ENCODE assay signal across 13 cellular contexts in the genomic region with DNA sequence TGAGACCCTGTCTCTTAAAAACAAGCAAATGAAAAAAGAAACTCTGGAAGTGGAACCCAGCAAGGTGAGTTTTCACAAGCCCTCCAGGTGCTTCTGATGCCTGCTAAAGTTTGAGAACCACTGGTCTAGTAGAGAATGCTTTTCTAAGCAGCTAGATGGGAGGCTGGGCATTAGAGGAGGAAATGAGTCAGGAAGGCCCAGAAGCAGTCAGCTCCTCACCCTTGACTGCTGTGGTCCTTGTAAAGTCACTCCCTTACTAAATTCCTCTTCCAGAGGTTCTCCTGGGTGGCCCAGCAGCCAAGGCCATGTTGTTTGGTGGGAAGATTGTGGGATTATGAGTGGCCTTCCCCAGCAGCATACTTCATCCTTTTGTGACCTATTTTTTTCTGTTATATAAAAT. TPM values are rescaled to one million over a fixed set of nuclear protein-coding genes. Genes with fewer than 3 reads are reported as not detected.
DNase-seq lines count a peak whose midpoint lies in the region; ATAC-seq and TF ChIP-seq lines count a peak whose summit lies in the region.
"Had no signal": no experiment of that assay in that cellular context is flagged by ENCODE, and none has a peak within 500 bp of the region (broad histone marks: within the 10 kb centered on the region; RNA-seq: fewer than 3 reads in every experiment).

No MANE protein-coding gene starts in this region.

- H3K36me3 Mint-ChIP-seq in osteocyte (ENCODE audit: unreplicated experiment) = no peaks in the 10 kb centered on the region
- H3K36me3 Mint-ChIP-seq: CD4-positive, CD25-positive, alpha-beta regulatory T cell had no signal

- no TSS peak for BruUV-seq in OCI-LY7 (replicated peaks; lab: Mats Ljungman, UMichigan)

- TF ChIP-seq CTCF in foreskin fibroblast (IDR thresholded peaks at IDR 0.05; ENCODE audit: low read depth, low read length) (no peak), OCI-LY7 (conservative IDR thresholded peaks at IDR 0.05; ENCODE audit: low read length) (no peak), osteocyte (IDR thresholded peaks at IDR 0.05) (no peak)

- CTCF ChIA-PET in OCI-LY7 (lab: Charles Lee; ENCODE audit: unreplicated experiment) = no interaction called here

- DNase-seq in AG08396 (ENCODE audit: low spot score) (peak; percentile 49), H4 (ENCODE audit: low spot score) (peak; percentile 5), SJSA1 (ENCODE audit: low read depth in 1 of 2, low spot score in 2 of 2) (peak; percentile 87 to 90), foreskin fibroblast (peak; percentile 76 to 85), OCI-LY7 (ENCODE audit: low spot score) (no peak), osteocyte (ENCODE audit: extremely low spot score, unreplicated experiment) (no peak), SHP77 (lab: John Stamatoyannopoulos, UW) (no peak)
- DNase-seq: NCI-H1105 treated with DMSO at 0.1 percent for 48 hours; stimulated activated CD4-positive, alpha-beta T cell treated with anti-CD3 and anti-CD28 coated beads, Interleukin-4, amount 100 ng/mL, for 4 hours had no signal

- H3K9me3 Mint-ChIP-seq in osteocyte (ENCODE audit: unreplicated experiment) = no peaks in the 10 kb centered on the region

- H3K4me2 ChIP-seq in OCI-LY7 (ENCODE audit: low read length) = no peak overlapping the region

- no peaks in the 10 kb centered on the region for H3K27me3 Mint-ChIP-seq in osteocyte (ENCODE audit: unreplicated experiment)
- H3K27me3 Mint-ChIP-seq: CD4-positive, CD25-positive, alpha-beta regulatory T cell had no signal

- intact Hi-C loops in OCI-LY7 (cut with micrococcal nuclease; ENCODE audit: unreplicated experiment) = no loop called here

- H3K36me3 ChIP-seq in SJSA1 = no peaks in the 10 kb centered on the region
- H3K36me3 ChIP-seq in OCI-LY7 (ENCODE audit: insufficient read depth, low read length) = no peaks in the 10 kb centered on the region

- peaks cover 22% of the 10 kb centered on the region for H3K4me1 Mint-ChIP-seq in osteocyte (ENCODE audit: unreplicated experiment)

- H3K4me3 Mint-ChIP-seq in osteocyte (ENCODE audit: unreplicated experiment) = no peak overlapping the region
- H3K4me3 Mint-ChIP-seq: CD4-positive, CD25-positive, alpha-beta regulatory T cell; T-helper 1 cell treated with Interleukin-12 subunit alpha and Interleukin-12 subunit beta and Interleukin-4 antibody, amounts not matched to agents 30 μg/mL and 1 μg/mL, for 36 hours had no signal

- no peaks in the 10 kb centered on the region for H3K27me3 ChIP-seq in SJSA1 (replicated peaks)

- no peaks in the 10 kb centered on the region for H3K9me2 ChIP-seq in OCI-LY7 (ENCODE audit: insufficient read depth, low read length)

- no peak for ATAC-seq in GM21737 (IDR thresholded peaks at IDR 0.05; ENCODE audit: unreplicated experiment)
- ATAC-seq: left lobe of liver had no signal

- H3K9me3 ChIP-seq in SJSA1 (replicated peaks) (no peaks in the 10 kb centered on the region), OCI-LY7 (ENCODE audit: low read length) (no peaks in the 10 kb centered on the region)

- H2AFZ ChIP-seq in OCI-LY7 (ENCODE audit: low read length) = no peak overlapping the region

- POLR2A ChIA-PET in OCI-LY7 (lab: Charles Lee) = interaction anchor here (1.0 to 1.2 kb wide), 2 partner anchors 12 to 23 kb away, joined by 3 to 4 read pairs; no protein-coding TSS in a partner anchor

- H3K4me3 ChIP-seq in SJSA1 = no peak overlapping the region
- no peak overlapping the region for H3K4me3 ChIP-seq in foreskin fibroblast (ENCODE audit: low read depth in 1 of 2, low read length in 2 of 2)
- H3K4me3 ChIP-seq in OCI-LY7 (ENCODE audit: low read depth, low read length, poor library complexity, severe bottlenecking) = no peak overlapping the region

- no peak overlapping the region for H3K27ac Mint-ChIP-seq in osteocyte (ENCODE audit: unreplicated experiment)
- H3K27ac Mint-ChIP-seq: T-helper 1 cell treated with Interleukin-12 subunit alpha and Interleukin-12 subunit beta and Interleukin-4 antibody, amounts not matched to agents 30 μg/mL and 1 μg/mL, for 36 hours had no signal

- H3K27ac ChIP-seq in SJSA1 (peak overlapping the region; percentile 9), OCI-LY7 (ENCODE audit: low read depth, low read length, poor library complexity, severe bottlenecking) (no peak overlapping the region)

- H4K20me1 ChIP-seq in OCI-LY7 (ENCODE audit: insufficient read depth, low read length) = no peaks in the 10 kb centered on the region

- no peaks in the 10 kb centered on the region for H3K79me2 ChIP-seq in OCI-LY7 (ENCODE audit: insufficient read depth, low read depth, low read length)

- H3K4me1 ChIP-seq in SJSA1 (replicated peaks) = peaks cover 34% of the 10 kb centered on the region
- no peaks in the 10 kb centered on the region for H3K4me1 ChIP-seq in OCI-LY7 (ENCODE audit: insufficient read depth, low read length, poor library complexity, severe bottlenecking)

RNA-seq across cellular contexts. Expression of gene FYN, which starts 52.0 kb away (rescaled TPM):
- 19.9 and 22.8 TPM in 2 replicates for total RNA-seq in H4 (2014; rRNA removed; shearing (Covaris generic))
- total RNA-seq in SJSA1 (2014; rRNA removed; shearing (Covaris generic)) = 36.7 and 53.4 TPM in 2 replicates
- total RNA-seq in OCI-LY7 (2014; rRNA removed; shearing (Covaris generic)) = 57.3 and 65.3 TPM in 2 replicates
- total RNA-seq in OCI-LY7 (2022) (92.9 and 109 TPM in 2 replicates), osteocyte (121 and 142 TPM in 2 replicates)

Comparison
In these comparisons a context has a peak if more than half of its experiments do, and no peak if none do; other contexts are left out.
1. DNase-seq: peak in AG08396 (single experiment), H4 (single experiment), SJSA1 (2 of 2) and foreskin fibroblast (2 of 2); none in OCI-LY7 (single experiment), osteocyte (single experiment) and SHP77 (0 of 2).